In the genomic region with DNA sequence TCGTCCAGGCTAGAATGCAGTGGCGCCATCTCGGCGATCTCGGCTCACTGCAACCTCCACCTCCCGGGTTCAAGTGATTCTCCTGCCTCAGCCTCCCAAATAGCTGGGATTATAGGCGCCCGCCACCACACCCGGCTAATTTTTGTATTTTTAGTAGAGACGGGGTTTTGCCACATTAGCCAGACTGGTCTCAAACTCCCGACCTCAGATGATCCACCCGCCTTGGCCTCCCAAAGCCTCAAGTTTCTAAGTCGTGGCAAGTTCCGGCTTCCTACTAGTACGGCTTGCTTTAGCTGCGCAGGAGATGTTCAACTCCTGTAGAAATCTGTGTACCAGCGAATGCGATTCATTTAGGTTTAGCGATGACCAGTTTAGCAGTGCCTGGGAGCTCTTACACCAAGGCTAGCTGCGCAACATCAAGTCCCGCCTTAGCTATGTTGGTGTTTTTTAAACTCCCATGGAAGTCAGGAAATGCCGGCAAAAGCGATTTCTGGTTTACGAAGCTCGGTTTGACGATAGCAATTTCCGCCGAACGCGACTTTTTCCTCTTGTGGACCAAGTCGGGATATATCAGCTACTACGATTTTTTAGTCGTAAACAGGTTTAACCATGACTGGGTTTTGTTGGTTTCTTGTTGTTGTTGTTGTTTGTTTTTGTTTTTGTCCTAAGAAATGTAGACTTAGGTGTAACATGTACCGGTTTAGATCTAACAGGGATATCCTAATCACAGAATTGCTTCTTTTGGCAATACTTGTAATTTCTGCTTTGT, we compare ENCODE assay signal across 8 cellular contexts. TPM values are rescaled to one million over a fixed set of nuclear protein-coding genes. Genes with fewer than 3 reads are reported as not detected.
DNase-seq lines count a peak whose midpoint lies in the region; ATAC-seq lines count a peak whose summit lies in the region.

No MANE protein-coding gene starts in this region.

- intact Hi-C loops in Right ventricle myocardium inferior (cut with DNase I) (loop anchor here (2.0 to 5.0 kb wide), 5 partner anchors 15 to 129 kb away; partner anchors contain the start of gene ZNF131), cardiac septum (cut with DNase I) (loop anchor here (1.0 to 5.0 kb wide), 7 partner anchors 15 to 129 kb away; partner anchors contain the start of genes ANXA2R and ZNF131)

- DNase-seq in Right ventricle myocardium inferior (ENCODE audit: missing footprints) (no peak), cardiac septum (ENCODE audit: low spot score) (no peak), RPMI8226 (peak; percentile 78), amniotic epithelial cell (ENCODE audit: low read depth) (peak; percentile 87), iris pigment epithelial cell (ENCODE audit: low read depth) (peak; percentile 88), NCI-H1436 (lab: John Stamatoyannopoulos, UW) (no peak)
- DNase-seq in stimulated activated CD4-positive, alpha-beta T cell treated with anti-CD3 and anti-CD28 coated beads, Interleukin-4, amount 100 ng/mL, for 24 hours, result peak; percentile 58

- ATAC-seq in Right ventricle myocardium inferior, result peak; percentile 24
- ATAC-seq in GM18870 (IDR thresholded peaks at IDR 0.05; ENCODE audit: unreplicated experiment), result no peak

RNA-seq across cellular contexts. Expression of gene ANXA2R, which starts 46.4 kb away (rescaled TPM):
- 0.84 TPM for total RNA-seq in Right ventricle myocardium inferior
- total RNA-seq in cardiac septum, result 1.2 TPM

Comparison
In these comparisons a context has a peak if more than half of its experiments do, and no peak if none do; other contexts are left out.
1. DNase-seq: peak in RPMI8226 (single experiment), amniotic epithelial cell (single experiment), iris pigment epithelial cell (single experiment) and stimulated activated CD4-positive, alpha-beta T cell treated with anti-CD3 and anti-CD28 coated beads, Interleukin-4, amount 100 ng/mL, for 24 hours (single experiment); none in Right ventricle myocardium inferior (single experiment), cardiac septum (single experiment) and NCI-H1436 (single experiment).